1 cellular context compared by ENCODE assay signal in the genomic region with DNA sequence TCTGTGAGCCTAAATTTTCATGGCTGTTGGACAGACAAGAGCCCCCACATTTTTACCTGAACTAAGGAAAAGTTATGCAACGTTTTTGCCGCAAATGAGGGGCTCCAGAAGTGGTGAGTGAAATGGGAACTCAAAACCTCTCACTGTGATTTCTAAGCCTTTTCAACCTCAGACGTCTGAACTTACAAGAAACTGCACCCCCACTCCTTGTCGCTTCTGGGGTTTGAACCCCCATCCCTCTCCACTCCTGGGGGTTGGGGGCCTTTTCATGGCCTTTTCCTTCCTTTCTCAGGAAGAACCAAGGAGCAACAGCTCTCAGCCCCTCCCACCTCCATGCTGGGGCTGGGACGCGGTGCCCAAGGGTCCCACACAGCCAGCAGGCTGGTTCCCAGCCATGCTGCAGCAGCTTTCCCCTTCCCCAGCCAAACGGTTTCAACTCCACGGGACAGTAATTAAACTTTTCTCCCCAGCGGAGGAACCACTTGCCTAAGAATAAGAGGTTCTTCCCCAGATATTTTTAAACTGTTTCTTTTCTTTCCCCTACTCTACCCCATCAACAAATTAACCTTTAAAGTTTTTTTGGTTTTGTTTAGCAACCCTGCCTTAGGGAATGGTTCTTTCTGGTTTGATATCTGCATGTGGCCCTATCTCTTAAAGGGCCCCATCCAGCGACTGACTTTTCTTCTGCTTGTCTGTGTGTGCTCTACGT.
A peak's percentile ranks its signal among the peaks of the same experiment; 100 is the strongest.
TF ChIP-seq lines count a peak whose summit lies in the region.

No MANE protein-coding gene starts in this region.

TF ChIP-seq in GM12878, 131 proteins besides CTCF, POLR2A, EP300 and RAD21 (continued from another document and continues in another):
- TF ChIP-seq MEF2A (IDR thresholded peaks at IDR 0.05; ENCODE audit: insufficient read depth, low read depth, low read length) (0 out of 2 replicates have a peak, but pooled peaks have one; percentile 7), ETV6 (conservative IDR thresholded peaks at IDR 0.05 in 1 of 2, IDR thresholded peaks at IDR 0.05 in 1 of 2; ENCODE audit: borderline replicate concordance in 1 of 2, low read depth in 1 of 2) (no peak), SMARCA5 (IDR thresholded peaks at IDR 0.05) (no peak), SP1 (IDR thresholded peaks at IDR 0.05; ENCODE audit: low read depth, low read length) (no peak), CHD1 (IDR thresholded peaks at IDR 0.05; ENCODE audit: low read depth, low read length) (0 out of 2 replicates have a peak, but pooled peaks have one; percentile 1), MTA3 (IDR thresholded peaks at IDR 0.05; ENCODE audit: borderline replicate concordance, low read length) (peak; percentile 73), CBX5 (IDR thresholded peaks at IDR 0.05; ENCODE audit: low read depth) (peak; percentile 57; the same call in 1 of the 2 replicates), SUPT20H (IDR thresholded peaks at IDR 0.05; ENCODE audit: borderline replicate concordance, control insufficient read depth, low read depth, low read length) (no peak), TARDBP (IDR thresholded peaks at IDR 0.05; ENCODE audit: borderline replicate concordance) (no peak), CREB1 (IDR thresholded peaks at IDR 0.05; ENCODE audit: low read depth) (no peak), TCF7 (IDR thresholded peaks at IDR 0.05; ENCODE audit: borderline replicate concordance) (peak; percentile 67), HDAC2 (IDR thresholded peaks at IDR 0.05) (no peak), CHD4 (IDR thresholded peaks at IDR 0.05) (no peak), NFIC (IDR thresholded peaks at IDR 0.05; ENCODE audit: low read depth, low read length) (peak; percentile 17; the same call in 1 of the 2 replicates), SPI1 (IDR thresholded peaks at IDR 0.05; ENCODE audit: borderline replicate concordance, insufficient read depth, low read depth, low read length) (no peak), RELA (IDR thresholded peaks at IDR 0.05; ENCODE audit: borderline replicate concordance, partially characterized antibody) (no peak), SMC3 (IDR thresholded peaks at IDR 0.05; ENCODE audit: borderline replicate concordance, low read length) (no peak), PAX5 (IDR thresholded peaks at IDR 0.05; ENCODE audit: borderline replicate concordance, low read depth, low read length) (no peak), WRNIP1 (IDR thresholded peaks at IDR 0.05; ENCODE audit: borderline replicate concordance, low read depth, low read length) (no peak), ASH2L (IDR thresholded peaks at IDR 0.05; ENCODE audit: borderline replicate concordance, low read depth) (no peak), STAT1 (conservative IDR thresholded peaks at IDR 0.05) (no peak), MTA2 (IDR thresholded peaks at IDR 0.05; ENCODE audit: low read depth) (no peak), IKZF1 (conservative IDR thresholded peaks at IDR 0.05) (peak; percentile 62; the same call in 1 of the 2 replicates), SMAD5 (IDR thresholded peaks at IDR 0.05; ENCODE audit: low read depth) (peak; percentile 82), TCF3 (IDR thresholded peaks at IDR 0.05; ENCODE audit: borderline replicate concordance, insufficient read depth, low read depth, low read length) (no peak), NR2C1 (IDR thresholded peaks at IDR 0.05) (no peak), NRF1 (conservative IDR thresholded peaks at IDR 0.05; ENCODE audit: low read depth, low read length) (no peak), POU2F2 (IDR thresholded peaks at IDR 0.05; ENCODE audit: borderline replicate concordance, low read depth, low read length) (peak; percentile 17; the same call in 1 of the 3 replicates), JUND (IDR thresholded peaks at IDR 0.05; ENCODE audit: low read depth, low read length) (no peak), TBL1XR1 (IDR thresholded peaks at IDR 0.05; ENCODE audit: low read depth, low read length) (no peak; the same call in 1 of the 2 replicates), DPF2 (IDR thresholded peaks at IDR 0.05) (0 out of 2 replicates have a peak, but pooled peaks have one; percentile 25), NBN (IDR thresholded peaks at IDR 0.05) (0 out of 2 replicates have a peak, but pooled peaks have one; percentile 2), RCOR1 (conservative IDR thresholded peaks at IDR 0.05; ENCODE audit: low read depth, low read length) (no peak), POLR2AphosphoS2 (IDR thresholded peaks at IDR 0.05; ENCODE audit: low read depth, low read length) (no peak; the same call in 1 of the 2 replicates)
- TF ChIP-seq, protein P1, sequence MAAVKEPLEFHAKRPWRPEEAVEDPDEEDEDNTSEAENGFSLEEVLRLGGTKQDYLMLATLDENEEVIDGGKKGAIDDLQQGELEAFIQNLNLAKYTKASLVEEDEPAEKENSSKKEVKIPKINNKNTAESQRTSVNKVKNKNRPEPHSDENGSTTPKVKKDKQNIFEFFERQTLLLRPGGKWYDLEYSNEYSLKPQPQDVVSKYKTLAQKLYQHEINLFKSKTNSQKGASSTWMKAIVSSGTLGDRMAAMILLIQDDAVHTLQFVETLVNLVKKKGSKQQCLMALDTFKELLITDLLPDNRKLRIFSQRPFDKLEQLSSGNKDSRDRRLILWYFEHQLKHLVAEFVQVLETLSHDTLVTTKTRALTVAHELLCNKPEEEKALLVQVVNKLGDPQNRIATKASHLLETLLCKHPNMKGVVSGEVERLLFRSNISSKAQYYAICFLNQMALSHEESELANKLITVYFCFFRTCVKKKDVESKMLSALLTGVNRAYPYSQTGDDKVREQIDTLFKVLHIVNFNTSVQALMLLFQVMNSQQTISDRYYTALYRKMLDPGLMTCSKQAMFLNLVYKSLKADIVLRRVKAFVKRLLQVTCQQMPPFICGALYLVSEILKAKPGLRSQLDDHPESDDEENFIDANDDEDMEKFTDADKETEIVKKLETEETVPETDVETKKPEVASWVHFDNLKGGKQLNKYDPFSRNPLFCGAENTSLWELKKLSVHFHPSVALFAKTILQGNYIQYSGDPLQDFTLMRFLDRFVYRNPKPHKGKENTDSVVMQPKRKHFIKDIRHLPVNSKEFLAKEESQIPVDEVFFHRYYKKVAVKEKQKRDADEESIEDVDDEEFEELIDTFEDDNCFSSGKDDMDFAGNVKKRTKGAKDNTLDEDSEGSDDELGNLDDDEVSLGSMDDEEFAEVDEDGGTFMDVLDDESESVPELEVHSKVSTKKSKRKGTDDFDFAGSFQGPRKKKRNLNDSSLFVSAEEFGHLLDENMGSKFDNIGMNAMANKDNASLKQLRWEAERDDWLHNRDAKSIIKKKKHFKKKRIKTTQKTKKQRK (IDR thresholded peaks at IDR 0.05; ENCODE audit: low read depth, low read length) = no peak
- TF ChIP-seq, protein P2, sequence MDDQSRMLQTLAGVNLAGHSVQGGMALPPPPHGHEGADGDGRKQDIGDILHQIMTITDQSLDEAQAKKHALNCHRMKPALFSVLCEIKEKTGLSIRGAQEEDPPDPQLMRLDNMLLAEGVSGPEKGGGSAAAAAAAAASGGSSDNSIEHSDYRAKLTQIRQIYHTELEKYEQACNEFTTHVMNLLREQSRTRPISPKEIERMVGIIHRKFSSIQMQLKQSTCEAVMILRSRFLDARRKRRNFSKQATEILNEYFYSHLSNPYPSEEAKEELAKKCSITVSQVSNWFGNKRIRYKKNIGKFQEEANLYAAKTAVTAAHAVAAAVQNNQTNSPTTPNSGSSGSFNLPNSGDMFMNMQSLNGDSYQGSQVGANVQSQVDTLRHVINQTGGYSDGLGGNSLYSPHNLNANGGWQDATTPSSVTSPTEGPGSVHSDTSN (IDR thresholded peaks at IDR 0.05; ENCODE audit: insufficient replicate concordance, low read depth, low read length) = no peak
- TF ChIP-seq, protein P3, sequence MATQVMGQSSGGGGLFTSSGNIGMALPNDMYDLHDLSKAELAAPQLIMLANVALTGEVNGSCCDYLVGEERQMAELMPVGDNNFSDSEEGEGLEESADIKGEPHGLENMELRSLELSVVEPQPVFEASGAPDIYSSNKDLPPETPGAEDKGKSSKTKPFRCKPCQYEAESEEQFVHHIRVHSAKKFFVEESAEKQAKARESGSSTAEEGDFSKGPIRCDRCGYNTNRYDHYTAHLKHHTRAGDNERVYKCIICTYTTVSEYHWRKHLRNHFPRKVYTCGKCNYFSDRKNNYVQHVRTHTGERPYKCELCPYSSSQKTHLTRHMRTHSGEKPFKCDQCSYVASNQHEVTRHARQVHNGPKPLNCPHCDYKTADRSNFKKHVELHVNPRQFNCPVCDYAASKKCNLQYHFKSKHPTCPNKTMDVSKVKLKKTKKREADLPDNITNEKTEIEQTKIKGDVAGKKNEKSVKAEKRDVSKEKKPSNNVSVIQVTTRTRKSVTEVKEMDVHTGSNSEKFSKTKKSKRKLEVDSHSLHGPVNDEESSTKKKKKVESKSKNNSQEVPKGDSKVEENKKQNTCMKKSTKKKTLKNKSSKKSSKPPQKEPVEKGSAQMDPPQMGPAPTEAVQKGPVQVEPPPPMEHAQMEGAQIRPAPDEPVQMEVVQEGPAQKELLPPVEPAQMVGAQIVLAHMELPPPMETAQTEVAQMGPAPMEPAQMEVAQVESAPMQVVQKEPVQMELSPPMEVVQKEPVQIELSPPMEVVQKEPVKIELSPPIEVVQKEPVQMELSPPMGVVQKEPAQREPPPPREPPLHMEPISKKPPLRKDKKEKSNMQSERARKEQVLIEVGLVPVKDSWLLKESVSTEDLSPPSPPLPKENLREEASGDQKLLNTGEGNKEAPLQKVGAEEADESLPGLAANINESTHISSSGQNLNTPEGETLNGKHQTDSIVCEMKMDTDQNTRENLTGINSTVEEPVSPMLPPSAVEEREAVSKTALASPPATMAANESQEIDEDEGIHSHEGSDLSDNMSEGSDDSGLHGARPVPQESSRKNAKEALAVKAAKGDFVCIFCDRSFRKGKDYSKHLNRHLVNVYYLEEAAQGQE (IDR thresholded peaks at IDR 0.05; ENCODE audit: low read depth, low read length) = no peak
- TF ChIP-seq, protein P4, sequence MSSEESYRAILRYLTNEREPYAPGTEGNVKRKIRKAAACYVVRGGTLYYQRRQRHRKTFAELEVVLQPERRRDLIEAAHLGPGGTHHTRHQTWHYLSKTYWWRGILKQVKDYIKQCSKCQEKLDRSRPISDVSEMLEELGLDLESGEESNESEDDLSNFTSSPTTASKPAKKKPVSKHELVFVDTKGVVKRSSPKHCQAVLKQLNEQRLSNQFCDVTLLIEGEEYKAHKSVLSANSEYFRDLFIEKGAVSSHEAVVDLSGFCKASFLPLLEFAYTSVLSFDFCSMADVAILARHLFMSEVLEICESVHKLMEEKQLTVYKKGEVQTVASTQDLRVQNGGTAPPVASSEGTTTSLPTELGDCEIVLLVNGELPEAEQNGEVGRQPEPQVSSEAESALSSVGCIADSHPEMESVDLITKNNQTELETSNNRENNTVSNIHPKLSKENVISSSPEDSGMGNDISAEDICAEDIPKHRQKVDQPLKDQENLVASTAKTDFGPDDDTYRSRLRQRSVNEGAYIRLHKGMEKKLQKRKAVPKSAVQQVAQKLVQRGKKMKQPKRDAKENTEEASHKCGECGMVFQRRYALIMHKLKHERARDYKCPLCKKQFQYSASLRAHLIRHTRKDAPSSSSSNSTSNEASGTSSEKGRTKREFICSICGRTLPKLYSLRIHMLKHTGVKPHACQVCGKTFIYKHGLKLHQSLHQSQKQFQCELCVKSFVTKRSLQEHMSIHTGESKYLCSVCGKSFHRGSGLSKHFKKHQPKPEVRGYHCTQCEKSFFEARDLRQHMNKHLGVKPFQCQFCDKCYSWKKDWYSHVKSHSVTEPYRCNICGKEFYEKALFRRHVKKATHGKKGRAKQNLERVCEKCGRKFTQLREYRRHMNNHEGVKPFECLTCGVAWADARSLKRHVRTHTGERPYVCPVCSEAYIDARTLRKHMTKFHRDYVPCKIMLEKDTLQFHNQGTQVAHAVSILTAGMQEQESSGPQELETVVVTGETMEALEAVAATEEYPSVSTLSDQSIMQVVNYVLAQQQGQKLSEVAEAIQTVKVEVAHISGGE (CRISPR knock-in tag; IDR thresholded peaks at IDR 0.05) = no peak
- TF ChIP-seq, protein P5, sequence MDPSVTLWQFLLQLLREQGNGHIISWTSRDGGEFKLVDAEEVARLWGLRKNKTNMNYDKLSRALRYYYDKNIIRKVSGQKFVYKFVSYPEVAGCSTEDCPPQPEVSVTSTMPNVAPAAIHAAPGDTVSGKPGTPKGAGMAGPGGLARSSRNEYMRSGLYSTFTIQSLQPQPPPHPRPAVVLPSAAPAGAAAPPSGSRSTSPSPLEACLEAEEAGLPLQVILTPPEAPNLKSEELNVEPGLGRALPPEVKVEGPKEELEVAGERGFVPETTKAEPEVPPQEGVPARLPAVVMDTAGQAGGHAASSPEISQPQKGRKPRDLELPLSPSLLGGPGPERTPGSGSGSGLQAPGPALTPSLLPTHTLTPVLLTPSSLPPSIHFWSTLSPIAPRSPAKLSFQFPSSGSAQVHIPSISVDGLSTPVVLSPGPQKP (IDR thresholded peaks at IDR 0.05; ENCODE audit: low read depth, low read length) = no peak
- TF ChIP-seq, protein P6, sequence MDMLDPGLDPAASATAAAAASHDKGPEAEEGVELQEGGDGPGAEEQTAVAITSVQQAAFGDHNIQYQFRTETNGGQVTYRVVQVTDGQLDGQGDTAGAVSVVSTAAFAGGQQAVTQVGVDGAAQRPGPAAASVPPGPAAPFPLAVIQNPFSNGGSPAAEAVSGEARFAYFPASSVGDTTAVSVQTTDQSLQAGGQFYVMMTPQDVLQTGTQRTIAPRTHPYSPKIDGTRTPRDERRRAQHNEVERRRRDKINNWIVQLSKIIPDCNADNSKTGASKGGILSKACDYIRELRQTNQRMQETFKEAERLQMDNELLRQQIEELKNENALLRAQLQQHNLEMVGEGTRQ (IDR thresholded peaks at IDR 0.05; ENCODE audit: borderline replicate concordance, low read depth, low read length) = no peak
- TF ChIP-seq, protein P7, sequence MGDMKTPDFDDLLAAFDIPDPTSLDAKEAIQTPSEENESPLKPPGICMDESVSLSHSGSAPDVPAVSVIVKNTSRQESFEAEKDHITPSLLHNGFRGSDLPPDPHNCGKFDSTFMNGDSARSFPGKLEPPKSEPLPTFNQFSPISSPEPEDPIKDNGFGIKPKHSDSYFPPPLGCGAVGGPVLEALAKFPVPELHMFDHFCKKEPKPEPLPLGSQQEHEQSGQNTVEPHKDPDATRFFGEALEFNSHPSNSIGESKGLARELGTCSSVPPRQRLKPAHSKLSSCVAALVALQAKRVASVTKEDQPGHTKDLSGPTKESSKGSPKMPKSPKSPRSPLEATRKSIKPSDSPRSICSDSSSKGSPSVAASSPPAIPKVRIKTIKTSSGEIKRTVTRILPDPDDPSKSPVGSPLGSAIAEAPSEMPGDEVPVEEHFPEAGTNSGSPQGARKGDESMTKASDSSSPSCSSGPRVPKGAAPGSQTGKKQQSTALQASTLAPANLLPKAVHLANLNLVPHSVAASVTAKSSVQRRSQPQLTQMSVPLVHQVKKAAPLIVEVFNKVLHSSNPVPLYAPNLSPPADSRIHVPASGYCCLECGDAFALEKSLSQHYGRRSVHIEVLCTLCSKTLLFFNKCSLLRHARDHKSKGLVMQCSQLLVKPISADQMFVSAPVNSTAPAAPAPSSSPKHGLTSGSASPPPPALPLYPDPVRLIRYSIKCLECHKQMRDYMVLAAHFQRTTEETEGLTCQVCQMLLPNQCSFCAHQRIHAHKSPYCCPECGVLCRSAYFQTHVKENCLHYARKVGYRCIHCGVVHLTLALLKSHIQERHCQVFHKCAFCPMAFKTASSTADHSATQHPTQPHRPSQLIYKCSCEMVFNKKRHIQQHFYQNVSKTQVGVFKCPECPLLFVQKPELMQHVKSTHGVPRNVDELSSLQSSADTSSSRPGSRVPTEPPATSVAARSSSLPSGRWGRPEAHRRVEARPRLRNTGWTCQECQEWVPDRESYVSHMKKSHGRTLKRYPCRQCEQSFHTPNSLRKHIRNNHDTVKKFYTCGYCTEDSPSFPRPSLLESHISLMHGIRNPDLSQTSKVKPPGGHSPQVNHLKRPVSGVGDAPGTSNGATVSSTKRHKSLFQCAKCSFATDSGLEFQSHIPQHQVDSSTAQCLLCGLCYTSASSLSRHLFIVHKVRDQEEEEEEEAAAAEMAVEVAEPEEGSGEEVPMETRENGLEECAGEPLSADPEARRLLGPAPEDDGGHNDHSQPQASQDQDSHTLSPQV (IDR thresholded peaks at IDR 0.05) = no peak
